ENCODE assay signal across 22 cellular contexts in genomic region chr12:102808412-102808811, GRCh38.
"Had no signal": no experiment of that assay in that cellular context is flagged by ENCODE, and none has a peak within 500 bp of the region (broad histone marks: within the 10 kb centered on the region; RNA-seq: fewer than 3 reads in every experiment).

No MANE protein-coding gene starts in this region.

- H3K27ac ChIP-seq: HL-60, SJSA1, SK-N-MC had no signal

- H3K27me3 ChIP-seq: MG63, SJSA1 had no signal

- DNase-seq: IMR-90, Karpas-422, KG1, MG63, NCI-H1092, NCI-H1105 treated with DMSO at 0.1 percent for 48 hours, NCI-H1417 treated with DMSO at 0.1 percent for 48 hours, NCI-H146, NCI-H1694 treated with DMSO at 0.1 percent for 48 hours, NCI-H1930, NCI-H2081, NCI-H2107, NCI-H2227 treated with DMSO at 0.1 percent for 48 hours, NCI-H524, NCI-H526 treated with DMSO at 0.1 percent for 48 hours, NCI-H748 treated with DMSO at 0.1 percent for 48 hours, Right ventricle myocardium superior, RPMI8226, SIG-M5 had no signal

- H3K36me3 ChIP-seq: MG63, SJSA1 had no signal

- H3K4me3 ChIP-seq: MG63, SJSA1, SK-N-MC had no signal

- H3K4me1 ChIP-seq: SJSA1 had no signal

- H3K9me3 ChIP-seq: MG63, SJSA1 had no signal
